Comparison of ENCODE assay signal across 20 cellular contexts in genomic region chr4:24792552-24792951, GRCh38. TPM values are rescaled to one million over a fixed set of nuclear protein-coding genes. Genes with fewer than 3 reads are reported as not detected.
A peak's percentile ranks its signal among the peaks of the same experiment; 100 is the strongest.
DNase-seq lines count a peak whose midpoint lies in the region; ATAC-seq, FAIRE-seq and TF ChIP-seq lines count a peak whose summit lies in the region.
"Had no signal": no experiment of that assay in that cellular context is flagged by ENCODE, and none has a peak within 500 bp of the region (broad histone marks: within the 10 kb centered on the region; RNA-seq: fewer than 3 reads in every experiment).

No MANE protein-coding gene starts in this region.

- no peaks in the 10 kb centered on the region for H3K36me3 ChIP-seq in pancreas
- no peaks in the 10 kb centered on the region for H3K36me3 ChIP-seq in BE2C
- H3K36me3 ChIP-seq: BLaER1 treated with 17β-estradiol and CSF1 and Interleukin-3, amounts not matched to agents 10 nM and 100 nM had no signal

- FAIRE-seq in pancreas (lab: Jason Lieb, UNC) = no peak
- FAIRE-seq: G401.6, GM12891 had no signal

- ATAC-seq in left colon = peak; percentile 30
- ATAC-seq in pancreas = peak in 1 of 4 donors; percentile 24
- no peak for ATAC-seq in HG03159 (IDR thresholded peaks at IDR 0.05; ENCODE audit: unreplicated experiment)
- no peak for ATAC-seq in HG03469 (IDR thresholded peaks at IDR 0.05; ENCODE audit: unreplicated experiment)
- ATAC-seq: HCT116 had no signal

- peak overlapping the region in 3 of 4 donors; percentile 12 to 42 (median 34) for H3K27ac ChIP-seq in pancreas
- H3K27ac ChIP-seq: BLaER1 treated with 17β-estradiol and CSF1 and Interleukin-3, amounts not matched to agents 10 nM and 100 nM had no signal

- intact Hi-C loops in left colon (cut with DNase I, micrococcal nuclease) = no loop called here
- intact Hi-C loops in pancreas (cut with DNase I) = no loop called here

- H3K4me3 ChIP-seq in pancreas (no peak overlapping the region), BE2C (ENCODE audit: low read depth, low read length) (no peak overlapping the region)
- H3K4me3 ChIP-seq: BLaER1 treated with 17β-estradiol and CSF1 and Interleukin-3, amounts not matched to agents 10 nM and 100 nM had no signal

- H3K27me3 ChIP-seq in pancreas = no peaks in the 10 kb centered on the region
- no peaks in the 10 kb centered on the region for H3K27me3 ChIP-seq in BE2C
- H3K27me3 ChIP-seq: BLaER1 treated with 17β-estradiol and CSF1 and Interleukin-3, amounts not matched to agents 10 nM and 100 nM had no signal

- DNase-seq in CD1c-positive myeloid dendritic cell (ENCODE audit: extremely low spot score) (peak; percentile 33), SK-MEL-5 (ENCODE audit: low read depth, low spot score) (peak; percentile 71), left colon (no peak), pancreas (no peak), BE2C (no peak)
- DNase-seq: 8988T; Calu3; CD4-positive, alpha-beta memory T cell; DMS53; GOT3; H7; HFFc6; KG1 had no signal

- TF ChIP-seq CTCF in pancreas (IDR thresholded peaks at IDR 0.05) (no peak), BE2C (IDR thresholded peaks at IDR 0.05; ENCODE audit: low read depth, low read length) (no peak)

- peaks cover 0 to 6% (median 0%) of the 10 kb centered on the region in 3 donors for H3K4me1 ChIP-seq in pancreas
- H3K4me1 ChIP-seq in BE2C = no peaks in the 10 kb centered on the region

- no peaks in the 10 kb centered on the region for H3K9me3 ChIP-seq in pancreas
- no peaks in the 10 kb centered on the region for H3K9me3 ChIP-seq in BE2C

- 34 to 49% methylated on average over 4 of the region's 4 CpGs for WGBS in pancreas, 2 donors

- in situ Hi-C loops in SK-MEL-5 (cut with HindIII; ENCODE audit: low pct_unique_long_range_greater_than_20kb, low sequenced_read_pairs) = no loop called here

RNA-seq across cellular contexts. Expression of gene SOD3, which starts 2.8 kb away (rescaled TPM):
- not detected in 2 replicates for total RNA-seq in SK-MEL-5 (2014; rRNA removed; shearing (Covaris generic))
- polyA plus RNA-seq in SK-MEL-5 (2015; cell fraction: cytosol; rRNA removed) = 0.08 and 0.11 TPM in 2 replicates
- not detected in 2 replicates for polyA plus RNA-seq in SK-MEL-5 (2015; cell fraction: nucleus; rRNA removed)
- total RNA-seq in left colon (10 to 100 TPM; 28.2 to 40.9 TPM), pancreas (10 to 100 TPM; 31.2 to 43.9 (median 37.6) TPM)
- 10 to 100 TPM; 21.2 to 38.6 TPM for polyA plus RNA-seq in pancreas
- polyA plus RNA-seq in BE2C (2012; ENCODE audit: insufficient read depth, insufficient read length, low read depth) = not detected
- total RNA-seq: A673; CD4-positive, alpha-beta memory T cell had no signal
- polyA plus RNA-seq: CD4-positive, alpha-beta memory T cell had no signal

Comparison
In these comparisons a context has a peak if more than half of its experiments do, and no peak if none do; other contexts are left out.
1. DNase-seq: peak in CD1c-positive myeloid dendritic cell (single experiment) and SK-MEL-5 (single experiment); none in left colon (0 of 2), pancreas (0 of 6) and BE2C (single experiment).
2. RNA of gene SOD3, which starts 2.8 kb away (total RNA-seq): 28.2 to 40.9 TPM in left colon and 31.2 to 43.9 TPM in pancreas; not detected in SK-MEL-5; every median in the first group is over 10 times any median in the second.